Comparison of ENCODE assay signal across 16 cellular contexts in the genomic region with DNA sequence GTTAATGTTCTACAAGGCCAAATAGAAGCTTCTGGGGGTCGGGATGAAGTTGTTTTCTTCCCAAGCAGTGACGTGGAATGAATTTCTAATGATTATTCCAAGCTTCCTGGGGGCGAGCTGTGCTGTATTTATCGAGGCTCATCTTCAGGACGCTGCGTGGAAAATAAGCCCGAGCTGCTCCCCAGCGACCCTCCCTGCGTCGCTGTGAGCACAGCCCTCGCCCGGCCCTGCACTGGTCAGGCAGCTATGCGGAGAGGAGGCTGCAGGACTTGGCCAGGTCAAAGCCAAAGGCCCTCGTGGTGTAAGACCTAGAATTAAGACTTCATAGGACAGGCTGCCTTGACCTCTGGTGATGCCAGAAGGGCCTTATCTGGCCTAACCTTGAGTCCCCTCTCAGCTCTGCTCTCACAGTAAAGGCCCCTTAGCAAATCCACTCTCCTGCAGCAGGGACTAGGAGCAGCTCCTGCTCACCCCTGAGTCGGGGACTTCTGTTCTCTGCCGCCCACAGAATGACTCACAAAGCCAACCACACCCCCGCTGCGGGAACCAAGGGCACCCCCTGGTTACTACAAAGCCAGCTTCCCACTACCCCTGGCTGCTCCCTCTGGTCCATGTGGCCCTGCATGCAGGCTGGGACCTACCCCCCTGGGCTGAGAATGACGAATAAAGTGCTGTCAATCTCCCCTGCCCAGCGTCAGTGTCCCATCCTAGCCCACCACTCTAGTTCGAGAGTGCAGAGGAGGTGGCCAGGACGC.
"Had no signal": no experiment of that assay in that cellular context is flagged by ENCODE, and none has a peak within 500 bp of the region (broad histone marks: within the 10 kb centered on the region; RNA-seq: fewer than 3 reads in every experiment).

No MANE protein-coding gene starts in this region.

- ATAC-seq: activated CD4-positive, CD25-positive, alpha-beta regulatory T cell treated with anti-CD3 and anti-CD28 coated beads, Interleukin-2, amount 50 U/mL, for 24 hours; left colon had no signal

- H3K4me3 Mint-ChIP-seq: dendritic cell treated with granulocyte-macrophage colony-stimulating factor and Interleukin-4, amounts not matched to agents 40 ng/mL and 50 ng/mL, for 4 days; neural crest cell had no signal

- H3K4me1 ChIP-seq: ascending aorta, breast epithelium, heart right ventricle, tibial nerve had no signal

- H3K27ac Mint-ChIP-seq: dendritic cell treated with granulocyte-macrophage colony-stimulating factor and Interleukin-4, amounts not matched to agents 40 ng/mL and 50 ng/mL, for 4 days had no signal

- H3K36me3 ChIP-seq: ascending aorta, breast epithelium, heart right ventricle, ovary, tibial nerve had no signal

- H3K27ac ChIP-seq: ascending aorta, breast epithelium, heart right ventricle, ovary, tibial nerve had no signal

- H3K4me3 ChIP-seq: ascending aorta, breast epithelium, heart right ventricle, ovary, tibial nerve had no signal

- H3K9me3 ChIP-seq: ascending aorta, breast epithelium, heart right ventricle, ovary, tibial nerve had no signal

- H3K4me1 Mint-ChIP-seq: neural crest cell had no signal

- H3K27me3 ChIP-seq: ascending aorta, ovary, tibial nerve had no signal

- H3K27me3 Mint-ChIP-seq: dendritic cell treated with granulocyte-macrophage colony-stimulating factor and Interleukin-4, amounts not matched to agents 40 ng/mL and 50 ng/mL, for 4 days had no signal

- H3K9me3 Mint-ChIP-seq: dendritic cell treated with granulocyte-macrophage colony-stimulating factor and Interleukin-4, amounts not matched to agents 40 ng/mL and 50 ng/mL, for 4 days; neural crest cell had no signal

- DNase-seq: activated naive CD4-positive, alpha-beta T cell treated with Interleukin-2 at 50 U/mL for 16 hours; cerebellar nuclear complex; effector memory CD4-positive, alpha-beta T cell; heart right ventricle; left colon; stimulated activated CD4-positive, alpha-beta T cell treated with anti-CD3 and anti-CD28 coated beads, Interleukin-4, amount 100 ng/mL, for 24 hours; stimulated activated naive CD4-positive, alpha-beta T cell treated with Interleukin-2 at 50 U/mL for 16 hours; substantia nigra; T-helper 9 cell had no signal
